ENCODE assay signal across 1 cellular context in genomic region chr5:174227228-174227627, GRCh38.
A peak's percentile ranks its signal among the peaks of the same experiment; 100 is the strongest.
TF ChIP-seq lines count a peak whose summit lies in the region.

No MANE protein-coding gene starts in this region.

TF ChIP-seq in GM12878, 131 proteins besides CTCF, POLR2A, EP300 and RAD21 (continued from another document):
- TF ChIP-seq NKRF (conservative IDR thresholded peaks at IDR 0.05) (no peak), BMI1 (IDR thresholded peaks at IDR 0.05; ENCODE audit: borderline replicate concordance) (no peak), RAD51 (IDR thresholded peaks at IDR 0.05) (peak; percentile 50; the same call in 1 of the 2 replicates), USF1 (IDR thresholded peaks at IDR 0.05; ENCODE audit: borderline replicate concordance, extremely low read length, insufficient read depth, low read depth, low read length) (no peak)
